ENCODE assay signal across 22 cellular contexts in the genomic region with DNA sequence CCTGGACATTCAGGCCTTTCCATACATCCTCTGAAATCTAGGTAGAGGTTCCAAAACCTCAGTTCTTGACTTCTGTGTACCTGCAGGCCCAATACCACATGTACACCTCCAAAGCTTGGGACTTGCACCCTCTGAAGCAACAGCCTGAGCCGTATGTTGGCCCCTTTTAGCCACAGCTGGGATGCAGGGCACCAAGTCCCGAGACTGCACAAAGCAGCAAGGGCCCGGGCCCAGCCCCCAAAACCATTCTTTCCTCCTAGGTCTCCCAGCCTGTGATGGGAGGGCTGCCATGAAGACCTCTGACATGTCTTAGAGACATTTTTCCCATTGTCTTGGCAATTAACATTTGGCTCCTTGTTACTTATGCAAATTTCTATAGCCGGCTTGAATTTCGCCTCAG.
"Had no signal": no experiment of that assay in that cellular context is flagged by ENCODE, and none has a peak within 500 bp of the region (broad histone marks: within the 10 kb centered on the region; RNA-seq: fewer than 3 reads in every experiment).

No MANE protein-coding gene starts in this region.

- ATAC-seq: activated CD4-positive, alpha-beta T cell treated with anti-CD3 and anti-CD28 coated beads for 36 hours; activated CD8-positive, alpha-beta T cell treated with anti-CD3 and anti-CD28 coated beads, Interleukin-2, amount 10 ng/mL, durations not matched to agents 7 days and 5 days; activated naive CD4-positive, alpha-beta T cell treated with anti-CD3 and anti-CD28 coated beads, Interleukin-2, amount 50 U/mL, for 72 hours; activated T-cell treated with anti-CD3 and anti-CD28 coated beads, Interleukin-2, amount 50 U/mL, for 72 hours; esophagus mucosa had no signal

- FAIRE-seq: frontal cortex had no signal

- DNase-seq: activated CD4-positive, alpha-beta T cell treated with anti-CD3 and anti-CD28 coated beads for 36 hours; activated CD4-positive, alpha-beta T cell treated with anti-CD3 and anti-CD28 coated beads, Interleukin-2, amount 10 ng/mL, durations not matched to agents 7 days and 5 days; activated CD4-positive, alpha-beta T cell treated with anti-CD3 and anti-CD28 coated beads, Interleukin-2, amount 50 U/mL, for 4 hours; activated CD4-positive, CD25-positive, alpha-beta regulatory T cell; activated CD4-positive, CD25-positive, alpha-beta regulatory T cell treated with anti-CD3 and anti-CD28 coated beads, Interleukin-2, amount 50 U/mL, for 72 hours; activated CD8-positive, alpha-beta T cell treated with anti-CD3 and anti-CD28 coated beads, Interleukin-2, amount 10 ng/mL, durations not matched to agents 7 days and 5 days; activated gamma-delta T cell; activated naive CD4-positive, alpha-beta T cell; activated naive CD4-positive, alpha-beta T cell treated with anti-CD3 and anti-CD28 coated beads, Interleukin-2, amount 10 ng/mL, durations not matched to agents 7 days and 5 days; activated naive CD8-positive, alpha-beta T cell treated with anti-CD3 and anti-CD28 coated beads, Interleukin-2, amount 10 ng/mL, durations not matched to agents 7 days and 5 days; activated T-cell treated with anti-CD3 and anti-CD28 coated beads for 4 hours; activated T-cell treated with anti-CD3 and anti-CD28 coated beads, Interleukin-2, amount 50 U/mL, for 24 hours; activated T-cell treated with anti-CD3 and anti-CD28 coated beads, Interleukin-2, amount 50 U/mL, for 72 hours; effector CD8-positive, alpha-beta T cell; foreskin fibroblast; T-helper 2 cell had no signal

- H3K27ac ChIP-seq: ascending aorta, breast epithelium, cardiac muscle cell had no signal

- H3K4me3 ChIP-seq: ascending aorta, breast epithelium, cardiac muscle cell had no signal
